10 cellular contexts compared by ENCODE assay signal in genomic region chr3:149243540-149243939, GRCh38. TPM values are rescaled to one million over a fixed set of nuclear protein-coding genes. Genes with fewer than 3 reads are reported as not detected.
A peak's percentile ranks its signal among the peaks of the same experiment; 100 is the strongest.
DNase-seq lines count a peak whose midpoint lies in the region; ATAC-seq, FAIRE-seq and TF ChIP-seq lines count a peak whose summit lies in the region.
"Had no signal": no experiment of that assay in that cellular context is flagged by ENCODE, and none has a peak within 500 bp of the region (broad histone marks: within the 10 kb centered on the region; RNA-seq: fewer than 3 reads in every experiment).

No MANE protein-coding gene starts in this region.

- peaks cover 0 to 15% of the 10 kb centered on the region in 2 experiments; a peak in 3 of 4 replicates for H3K4me1 ChIP-seq in SK-N-SH (ENCODE audit: control insufficient read depth in 1 of 2, insufficient read depth in 2 of 2, low read depth in 1 of 2, low read length in 1 of 2)

- no peak overlapping the region for H3K4me3 ChIP-seq in SK-N-SH (ENCODE audit: low read depth in 2 of 2, low read length in 1 of 2)

- FAIRE-seq in RCC 7860 (lab: Jason Lieb, UNC) = no peak

- H2AFZ ChIP-seq in SK-N-SH (ENCODE audit: low read depth) = no peak overlapping the region

- 0 out of 3 replicates have a peak, but pooled peaks have one; percentile 41 for ATAC-seq in SK-N-SH treated with all-trans-retinoic acid at 6 μM for 48 hours
- ATAC-seq in HG03095 (IDR thresholded peaks at IDR 0.05; ENCODE audit: unreplicated experiment) = peak; percentile 36
- no peak for ATAC-seq in HG02840 (IDR thresholded peaks at IDR 0.05; ENCODE audit: low FRiP score, unreplicated experiment)

- H3K4me2 ChIP-seq in SK-N-SH = no peak overlapping the region

- no peaks in the 10 kb centered on the region for H3K9me3 ChIP-seq in SK-N-SH

- DNase-seq in SK-N-SH = no peak
- DNase-seq in SKM-1 (lab: John Stamatoyannopoulos, UW; ENCODE audit: unreplicated experiment) = peak; percentile 10
- DNase-seq in RCC 7860 (ENCODE audit: low spot score) = no peak
- DNase-seq in NK-92 treated with Interleukin-12 subunit alpha and Interleukin-12 subunit beta, amount 100 ng/mL, for 24 hours (lab: John Stamatoyannopoulos, UW) = no peak
- no peak for DNase-seq in NCI-H2196 (lab: John Stamatoyannopoulos, UW; ENCODE audit: unreplicated experiment)
- DNase-seq: activated CD4-positive, alpha-beta T cell treated with anti-CD3 and anti-CD28 coated beads, Interleukin-2, amount 50 U/mL, for 48 hours; NCI-H446 had no signal

- TF ChIP-seq RAD21 in SK-N-SH (IDR thresholded peaks at IDR 0.05; ENCODE audit: low read length) = no peak

- no peaks in the 10 kb centered on the region for H4K20me1 ChIP-seq in SK-N-SH (ENCODE audit: insufficient read depth)

- no peaks in the 10 kb centered on the region for H3K36me3 ChIP-seq in SK-N-SH (replicated peaks in 1 of 2; ENCODE audit: control insufficient read depth in 1 of 2, insufficient read depth in 2 of 2, low read length in 1 of 2)

- H3K9ac ChIP-seq in SK-N-SH = no peak overlapping the region

- no peaks in the 10 kb centered on the region for H3K9me2 ChIP-seq in SK-N-SH

- no peaks in the 10 kb centered on the region for H3K27me3 ChIP-seq in SK-N-SH (ENCODE audit: insufficient read depth)

- POLR2A ChIA-PET in SK-N-SH (lab: Yijun Ruan, JAX) = no interaction called here

- TF ChIP-seq CTCF in SK-N-SH (IDR thresholded peaks at IDR 0.05) = no peak

- no peak for TF ChIP-seq EP300 in SK-N-SH (IDR thresholded peaks at IDR 0.05; ENCODE audit: borderline replicate concordance in 1 of 2, low read depth in 1 of 2, low read length in 1 of 2)

- no peak overlapping the region for H3K27ac ChIP-seq in SK-N-SH (ENCODE audit: low read depth in 2 of 2, low read length in 1 of 2)

- H3K79me2 ChIP-seq in SK-N-SH (ENCODE audit: insufficient read depth) = no peaks in the 10 kb centered on the region

- H3F3A ChIP-seq in SK-N-SH (replicated peaks; ENCODE audit: insufficient read depth) = peaks cover 16% of the 10 kb centered on the region

- CTCF ChIA-PET in SK-N-SH (lab: Yijun Ruan, JAX) = interaction anchor here (1.2 kb wide), 1 partner anchor 287 kb away, joined by 3 read pairs; no protein-coding TSS in a partner anchor

TF ChIP-seq in SK-N-SH treated with all-trans-retinoic acid at 6 μM for 48 hours, 23 proteins besides CTCF, POLR2A, EP300 and RAD21:
- TF ChIP-seq ARNTL (CRISPR knock-in tag; IDR thresholded peaks at IDR 0.05; ENCODE audit: borderline replicate concordance, low read depth) = no peak
- TF ChIP-seq ISL1 (CRISPR knock-in tag; IDR thresholded peaks at IDR 0.05) = peak; percentile 78; the same call in 1 of the 2 replicates
- no peak for TF ChIP-seq ZNF8 (CRISPR knock-in tag; IDR thresholded peaks at IDR 0.05)
- no peak for TF ChIP-seq OSR1 (CRISPR knock-in tag; IDR thresholded peaks at IDR 0.05)
TF ChIP-seq in SK-N-SH treated with all-trans-retinoic acid at 6 μM for 48 hours: peak in this region for 1.

TF ChIP-seq in SK-N-SH, 30 proteins besides CTCF, POLR2A, EP300 and RAD21:
- TF ChIP-seq FOXJ3 (CRISPR knock-in tag; IDR thresholded peaks at IDR 0.05) = no peak
- no peak for TF ChIP-seq NRF1 (IDR thresholded peaks at IDR 0.05; ENCODE audit: low read depth, low read length)
- no peak for TF ChIP-seq TCF12 (IDR thresholded peaks at IDR 0.05)
- no peak for TF ChIP-seq ELF1 (IDR thresholded peaks at IDR 0.05)
- no peak for TF ChIP-seq GATA2 (CRISPR knock-in tag; IDR thresholded peaks at IDR 0.05)
- TF ChIP-seq EZH2phosphoT487 (IDR thresholded peaks at IDR 0.05; ENCODE audit: borderline replicate concordance, low read depth) = no peak
- TF ChIP-seq JUND (IDR thresholded peaks at IDR 0.05) = no peak
- TF ChIP-seq SIN3A (IDR thresholded peaks at IDR 0.05; ENCODE audit: borderline replicate concordance, low read depth, low read length) = no peak
- TF ChIP-seq ZBTB33 (IDR thresholded peaks at IDR 0.05; ENCODE audit: borderline replicate concordance, low read depth) = no peak
- TF ChIP-seq IRF3 (IDR thresholded peaks at IDR 0.05; ENCODE audit: low read depth, low read length) = no peak
- TF ChIP-seq TAF1 (IDR thresholded peaks at IDR 0.05; ENCODE audit: borderline replicate concordance, low read depth, low read length) = no peak
- no peak for TF ChIP-seq YY1 (IDR thresholded peaks at IDR 0.05; ENCODE audit: low read depth)
- no peak for TF ChIP-seq RCOR1 (IDR thresholded peaks at IDR 0.05; ENCODE audit: low read length)
- no peak for TF ChIP-seq RFX5 (IDR thresholded peaks at IDR 0.05; ENCODE audit: low read length)
- TF ChIP-seq MEF2A (IDR thresholded peaks at IDR 0.05; ENCODE audit: borderline replicate concordance, low read depth) = no peak
- no peak for TF ChIP-seq MXI1 (IDR thresholded peaks at IDR 0.05; ENCODE audit: low read depth, low read length)
- no peak for TF ChIP-seq SMC3 (IDR thresholded peaks at IDR 0.05; ENCODE audit: low read depth, low read length)
- TF ChIP-seq FOSL2 (IDR thresholded peaks at IDR 0.05; ENCODE audit: borderline replicate concordance, low read depth) = no peak
- TF ChIP-seq REST (IDR thresholded peaks at IDR 0.05; ENCODE audit: low read depth, low read length) = no peak
- no peak for TF ChIP-seq USF1 (IDR thresholded peaks at IDR 0.05; ENCODE audit: borderline replicate concordance, low read depth)

RNA-seq across cellular contexts. Expression of gene CP, which starts 21.9 kb away (rescaled TPM):
- polyA plus RNA-seq in SK-N-SH (2012; rRNA removed) = not detected in 2 replicates
- 0.03 and 0.12 TPM in 2 replicates for polyA plus RNA-seq in SK-N-SH (2012; cell fraction: cytosol; rRNA removed)
- polyA plus RNA-seq in SK-N-SH (2012; cell fraction: nucleus; rRNA removed) = 0.02 TPM in 1 of 2 replicates, not detected in the other
